ENCODE assay signal across 8 cellular contexts in the genomic region with DNA sequence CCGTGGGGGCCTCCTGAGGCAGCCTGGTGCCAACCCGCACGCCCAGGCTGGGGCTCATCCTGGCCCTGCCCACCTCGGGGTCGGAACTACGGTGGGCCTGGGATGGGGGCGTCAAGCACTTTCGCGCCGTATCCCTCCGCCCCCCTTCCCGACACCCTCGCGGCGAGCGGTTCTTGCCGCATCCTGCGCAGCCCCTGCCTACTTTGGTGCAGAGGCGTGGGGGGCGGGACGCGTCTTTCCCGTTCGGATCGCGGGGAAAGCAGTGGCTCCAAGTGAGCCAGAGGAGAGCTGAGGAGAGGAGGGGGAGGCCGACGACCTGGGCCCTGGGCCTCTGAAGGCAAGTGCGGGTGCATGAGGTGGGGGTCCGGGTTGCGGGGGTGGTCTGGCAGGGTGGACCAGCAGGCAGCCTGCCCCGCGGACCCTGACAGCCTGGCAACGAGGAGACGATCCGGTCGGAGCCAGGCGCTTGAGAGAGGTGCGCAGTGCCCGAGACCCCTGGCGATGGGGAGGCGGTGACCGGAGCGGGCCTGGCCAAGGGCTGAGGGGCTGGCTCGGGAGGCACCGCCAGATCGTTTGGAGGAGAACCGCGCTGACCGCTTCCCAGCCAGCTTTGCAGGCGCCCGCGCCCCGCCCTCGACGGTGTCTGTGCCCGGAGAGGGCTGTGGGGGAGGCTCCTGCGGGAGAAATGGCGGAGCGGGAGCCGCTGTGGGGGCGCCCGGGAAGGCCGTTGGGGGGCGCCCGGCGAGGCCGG. TPM values are rescaled to one million over a fixed set of nuclear protein-coding genes. Genes with fewer than 3 reads are reported as not detected.
DNase-seq lines count a peak whose midpoint lies in the region; ATAC-seq, FAIRE-seq and TF ChIP-seq lines count a peak whose summit lies in the region.

Gene GPRASP2, plus strand, starts transcription at position 233 of the 751 bp plus-strand sequence. CDS start 2,422 bp downstream, outside the sequence.

- H3K9me3 Mint-ChIP-seq in activated naive CD4-positive, alpha-beta T cell treated with anti-CD3 and anti-CD28 coated beads, Interleukin-2, amount 50 U/mL, for 24 hours: no peaks in the 10 kb centered on the region
- peaks cover 15% of the 10 kb centered on the region for H3K9me3 Mint-ChIP-seq in nephron

- H3K27ac Mint-ChIP-seq in activated naive CD4-positive, alpha-beta T cell treated with anti-CD3 and anti-CD28 coated beads, Interleukin-2, amount 50 U/mL, for 24 hours: no peak within 1 kb of the TSS
- peak within 1 kb of the TSS; percentile 94 to 98 (median 95) for H3K27ac Mint-ChIP-seq in nephron

- H3K4me3 Mint-ChIP-seq in activated naive CD4-positive, alpha-beta T cell treated with anti-CD3 and anti-CD28 coated beads, Interleukin-2, amount 50 U/mL, for 24 hours: peak within 1 kb of the TSS; percentile 87
- peak within 1 kb of the TSS; percentile 96 to 98 (median 97) for H3K4me3 Mint-ChIP-seq in nephron

- H3K27ac ChIP-seq in KMS-11: no peak within 1 kb of the TSS

- no peak within 1 kb of the TSS for H3K4me3 ChIP-seq in KMS-11 (IDR thresholded peaks at IDR 0.05; ENCODE audit: insufficient read depth, low read depth, low read length)

- ATAC-seq in GM19328 (IDR thresholded peaks at IDR 0.05; ENCODE audit: unreplicated experiment): no peak

- H3K36me3 ChIP-seq in KMS-11 (ENCODE audit: insufficient read depth): no peaks in the 10 kb centered on the region

- H3K36me3 Mint-ChIP-seq in activated naive CD4-positive, alpha-beta T cell treated with anti-CD3 and anti-CD28 coated beads, Interleukin-2, amount 50 U/mL, for 24 hours: no peaks in the 10 kb centered on the region
- peaks cover 17% of the 10 kb centered on the region for H3K36me3 Mint-ChIP-seq in nephron (ENCODE audit: low read depth)

- H3K9ac ChIP-seq in KMS-11: peak within 1 kb of the TSS; percentile 76

- FAIRE-seq in frontal cortex (lab: Jason Lieb, UNC): no peak

- H3K4me1 Mint-ChIP-seq in activated naive CD4-positive, alpha-beta T cell treated with anti-CD3 and anti-CD28 coated beads, Interleukin-2, amount 50 U/mL, for 24 hours: peaks cover 8% of the 10 kb centered on the region
- H3K4me1 Mint-ChIP-seq in nephron: peaks cover 7% of the 10 kb centered on the region

- H2AFZ ChIP-seq in KMS-11 (ENCODE audit: low read depth): peak within 1 kb of the TSS; percentile 90

- H3K79me2 ChIP-seq in KMS-11 (ENCODE audit: insufficient read depth, low read depth): no peaks in the 10 kb centered on the region

- peak within 1 kb of the TSS; percentile 73; the same call in 1 of the 2 replicates for H3K4me2 ChIP-seq in KMS-11

- TF ChIP-seq CTCF in KMS-11 (conservative IDR thresholded peaks at IDR 0.05; ENCODE audit: low read depth, low read length) (no peak), nephron (IDR thresholded peaks at IDR 0.05; ENCODE audit: unreplicated experiment in 3 of 3) (no peak)

- no peaks in the 10 kb centered on the region for H3K4me1 ChIP-seq in KMS-11 (ENCODE audit: low read depth, poor library complexity, severe bottlenecking)

- no peaks in the 10 kb centered on the region for H3K27me3 ChIP-seq in KMS-11 (ENCODE audit: insufficient read depth, low read depth)

- H3K27me3 Mint-ChIP-seq in activated naive CD4-positive, alpha-beta T cell treated with anti-CD3 and anti-CD28 coated beads, Interleukin-2, amount 50 U/mL, for 24 hours: peaks cover 5% of the 10 kb centered on the region
- no peaks in the 10 kb centered on the region for H3K27me3 Mint-ChIP-seq in nephron (ENCODE audit: low read depth)

- no peaks in the 10 kb centered on the region for H4K20me1 ChIP-seq in KMS-11 (ENCODE audit: insufficient read depth)

- peak; percentile 49 for DNase-seq in ELR (ENCODE audit: low read depth)
- peak; percentile 18 to 38 for DNase-seq in frontal cortex (ENCODE audit: low spot score in 2 of 2)
- DNase-seq in SKM-1 (lab: John Stamatoyannopoulos, UW; ENCODE audit: unreplicated experiment): no peak
- DNase-seq in RKO (ENCODE audit: low spot score): no peak

RNA-seq across cellular contexts. Expression of gene GPRASP2, which starts in this region (rescaled TPM):
- 84.8 TPM for total RNA-seq in frontal cortex

Comparison
In these comparisons a context has a peak if more than half of its experiments do, and no peak if none do; other contexts are left out.
1. DNase-seq: peak in ELR (single experiment) and frontal cortex (2 of 2); none in SKM-1 (single experiment) and RKO (single experiment).